Comparison of ENCODE assay signal across 10 cellular contexts in the genomic region with DNA sequence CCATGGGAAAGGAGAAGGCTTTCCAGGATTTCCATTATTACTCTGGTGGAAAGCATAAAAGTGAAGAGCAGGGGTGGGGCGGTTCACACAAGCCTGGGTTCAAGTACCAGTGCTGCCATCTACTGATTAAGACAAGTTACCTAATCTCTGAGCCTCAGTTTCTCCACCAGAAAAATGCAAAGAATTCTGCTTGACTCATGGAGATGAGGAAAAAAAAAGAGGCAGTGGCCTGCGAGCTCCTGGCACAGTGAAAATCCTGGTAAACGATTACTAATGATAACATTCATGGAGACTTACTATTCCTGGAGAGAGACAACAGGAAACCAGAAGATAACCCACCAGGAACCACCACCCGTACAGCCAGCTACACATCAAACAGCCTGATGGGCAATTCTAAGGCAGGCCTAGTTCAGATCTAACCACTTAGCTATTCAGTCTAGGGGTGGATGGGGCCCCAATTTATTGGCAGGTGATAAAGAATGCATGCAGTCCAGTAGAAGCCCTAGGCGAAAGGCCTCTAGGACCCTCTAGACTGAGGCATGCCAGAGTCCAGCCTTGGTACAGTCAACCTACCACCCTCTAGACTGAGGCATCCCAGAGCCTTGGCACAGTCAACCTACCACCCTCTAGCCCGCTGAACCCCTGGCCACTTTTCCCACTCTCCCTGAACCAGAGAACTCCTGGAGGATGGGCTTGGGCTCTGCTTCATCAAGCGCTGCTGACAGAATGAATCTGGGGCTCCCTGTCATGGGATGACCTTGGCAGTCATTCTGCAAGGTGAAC. TPM values are rescaled to one million over a fixed set of nuclear protein-coding genes. Genes with fewer than 3 reads are reported as not detected.
DNase-seq lines count a peak whose midpoint lies in the region; ATAC-seq and TF ChIP-seq lines count a peak whose summit lies in the region.
"Had no signal": no experiment of that assay in that cellular context is flagged by ENCODE, and none has a peak within 500 bp of the region (broad histone marks: within the 10 kb centered on the region; RNA-seq: fewer than 3 reads in every experiment).

No MANE protein-coding gene starts in this region.

- H3K27ac ChIP-seq in SJSA1 (peak overlapping the region; percentile 100), foreskin keratinocyte (no peak overlapping the region)

- ATAC-seq in foreskin keratinocyte: no peak
- no peak for ATAC-seq in stimulated activated naive B cell treated with anti-CD40 and anti-IgM and Interleukin-4, amounts not matched to agents 10 μg/mL and 1 μg/mL and 100 μg/mL, for 72 hours (replicated peaks)
- no peak for ATAC-seq in GM21717 (IDR thresholded peaks at IDR 0.05; ENCODE audit: unreplicated experiment)

- no peaks in the 10 kb centered on the region for H3K27me3 Mint-ChIP-seq in Caco-2 (ENCODE audit: insufficient read depth, unreplicated experiment)
- H3K27me3 Mint-ChIP-seq in stimulated activated naive B cell treated with anti-CD40 and anti-IgM and Interleukin-4, amounts not matched to agents 10 μg/mL and 1 μg/mL and 100 μg/mL, for 72 hours: peaks cover 53 to 78% of the 10 kb centered on the region in 2 donors

- H3K4me3 ChIP-seq in Caco-2 (ENCODE audit: low read depth, low read length) (peak overlapping the region; percentile 92), SJSA1 (peak overlapping the region; percentile 99)

- H3K9me3 ChIP-seq in Caco-2: no peaks in the 10 kb centered on the region
- H3K9me3 ChIP-seq in SJSA1 (replicated peaks): peaks cover 3% of the 10 kb centered on the region; the same call in 1 of the 2 replicates

- no peak for TF ChIP-seq CTCF in Caco-2 (IDR thresholded peaks at IDR 0.05; ENCODE audit: insufficient read depth in 1 of 2, low read depth in 1 of 2, low read length in 1 of 2, severe bottlenecking in 1 of 2, unreplicated experiment in 1 of 2)
- TF ChIP-seq CTCF in foreskin keratinocyte (conservative IDR thresholded peaks at IDR 0.05): peak; percentile 42

- H3K36me3 Mint-ChIP-seq in Caco-2 (ENCODE audit: insufficient read depth, unreplicated experiment): peaks cover 85% of the 10 kb centered on the region
- no peaks in the 10 kb centered on the region for H3K36me3 Mint-ChIP-seq in stimulated activated naive B cell treated with anti-CD40 and anti-IgM and Interleukin-4, amounts not matched to agents 10 μg/mL and 1 μg/mL and 100 μg/mL, for 72 hours

- DNase-seq in Caco-2 (peak in 1 of 2 experiments; percentile 18), SJSA1 (ENCODE audit: low read depth in 1 of 2, low spot score in 2 of 2) (peak in 1 of 2 experiments; percentile 51), foreskin keratinocyte (peak in 1 of 2 donors; percentile 48), pons (ENCODE audit: low spot score) (peak; percentile 50), 8988T (no peak), ureter (ENCODE audit: low spot score) (no peak)
- no peak for DNase-seq in stimulated activated naive B cell treated with anti-CD40 and anti-IgM and Interleukin-4, amounts not matched to agents 10 μg/mL and 1 μg/mL and 100 μg/mL, for 72 hours

- H3K9me3 Mint-ChIP-seq in Caco-2 (ENCODE audit: unreplicated experiment): no peaks in the 10 kb centered on the region
- no peaks in the 10 kb centered on the region for H3K9me3 Mint-ChIP-seq in stimulated activated naive B cell treated with anti-CD40 and anti-IgM and Interleukin-4, amounts not matched to agents 10 μg/mL and 1 μg/mL and 100 μg/mL, for 72 hours
- H3K9me3 Mint-ChIP-seq: dendritic cell treated with granulocyte-macrophage colony-stimulating factor and Interleukin-4, amounts not matched to agents 40 ng/mL and 50 ng/mL, for 4 days had no signal

- peak overlapping the region; percentile 77 for H3K27ac Mint-ChIP-seq in Caco-2 (ENCODE audit: unreplicated experiment)
- H3K27ac Mint-ChIP-seq in stimulated activated naive B cell treated with anti-CD40 and anti-IgM and Interleukin-4, amounts not matched to agents 10 μg/mL and 1 μg/mL and 100 μg/mL, for 72 hours: no peak overlapping the region
- H3K27ac Mint-ChIP-seq: dendritic cell treated with granulocyte-macrophage colony-stimulating factor and Interleukin-4, amounts not matched to agents 40 ng/mL and 50 ng/mL, for 4 days had no signal

- BruUV-seq in Caco-2 (replicated peaks; lab: Mats Ljungman, UMichigan): no TSS peak

- H3K4me1 ChIP-seq in Caco-2 (peaks cover 71% of the 10 kb centered on the region), SJSA1 (replicated peaks) (peaks cover 70% of the 10 kb centered on the region), foreskin keratinocyte (peaks cover 32% of the 10 kb centered on the region)

- peaks cover 36% of the 10 kb centered on the region for H3K4me1 Mint-ChIP-seq in Caco-2 (ENCODE audit: low read depth, unreplicated experiment)
- peaks cover 12 to 29% of the 10 kb centered on the region in 2 donors for H3K4me1 Mint-ChIP-seq in stimulated activated naive B cell treated with anti-CD40 and anti-IgM and Interleukin-4, amounts not matched to agents 10 μg/mL and 1 μg/mL and 100 μg/mL, for 72 hours

- peak overlapping the region; percentile 85 for H3K4me3 Mint-ChIP-seq in Caco-2 (ENCODE audit: unreplicated experiment)
- no peak overlapping the region for H3K4me3 Mint-ChIP-seq in stimulated activated naive B cell treated with anti-CD40 and anti-IgM and Interleukin-4, amounts not matched to agents 10 μg/mL and 1 μg/mL and 100 μg/mL, for 72 hours
- H3K4me3 Mint-ChIP-seq: dendritic cell treated with granulocyte-macrophage colony-stimulating factor and Interleukin-4, amounts not matched to agents 40 ng/mL and 50 ng/mL, for 4 days had no signal

- peaks cover 17% of the 10 kb centered on the region for H3K36me3 ChIP-seq in Caco-2 (ENCODE audit: control insufficient read depth, insufficient read depth, low read length)
- H3K36me3 ChIP-seq in SJSA1: peaks cover 73% of the 10 kb centered on the region

- intact Hi-C loops in Caco-2 (cut with micrococcal nuclease; ENCODE audit: unreplicated experiment): no loop called here

- CTCF ChIA-PET in Caco-2 (lab: Charles Lee): no interaction called here

- POLR2A ChIA-PET in Caco-2 (lab: Charles Lee): interaction anchor here (0.7 to 4.6 kb wide), 2 partner anchors 7 to 62 kb away, joined by 3 to 70 read pairs; no protein-coding TSS in a partner anchor

- H3K27me3 ChIP-seq in Caco-2 (replicated peaks; ENCODE audit: control insufficient read depth, insufficient read depth, low read length) (no peaks in the 10 kb centered on the region), SJSA1 (replicated peaks) (no peaks in the 10 kb centered on the region), foreskin keratinocyte (no peaks in the 10 kb centered on the region)

RNA-seq across cellular contexts. Expression of gene AMOTL2, which starts 2.5 kb away (rescaled TPM):
- 220 and 271 TPM in 2 replicates for total RNA-seq in Caco-2 (2022)
- total RNA-seq in SJSA1 (2014; rRNA removed; shearing (Covaris generic)): 86.3 and 142 TPM in 2 replicates
- 79.5 and 86.7 TPM in 2 replicates for total RNA-seq in foreskin keratinocyte
- polyA plus RNA-seq in foreskin keratinocyte: 22.1 and 29.6 TPM in 2 replicates
- 76.2 TPM for total RNA-seq in ureter
- total RNA-seq: T-helper 2 cell treated with Interferon-gamma antibody and Interleukin-4, amounts not matched to agents 100 ng/mL and 5 ng/mL, for 36 hours had no signal
